In the genomic region with DNA sequence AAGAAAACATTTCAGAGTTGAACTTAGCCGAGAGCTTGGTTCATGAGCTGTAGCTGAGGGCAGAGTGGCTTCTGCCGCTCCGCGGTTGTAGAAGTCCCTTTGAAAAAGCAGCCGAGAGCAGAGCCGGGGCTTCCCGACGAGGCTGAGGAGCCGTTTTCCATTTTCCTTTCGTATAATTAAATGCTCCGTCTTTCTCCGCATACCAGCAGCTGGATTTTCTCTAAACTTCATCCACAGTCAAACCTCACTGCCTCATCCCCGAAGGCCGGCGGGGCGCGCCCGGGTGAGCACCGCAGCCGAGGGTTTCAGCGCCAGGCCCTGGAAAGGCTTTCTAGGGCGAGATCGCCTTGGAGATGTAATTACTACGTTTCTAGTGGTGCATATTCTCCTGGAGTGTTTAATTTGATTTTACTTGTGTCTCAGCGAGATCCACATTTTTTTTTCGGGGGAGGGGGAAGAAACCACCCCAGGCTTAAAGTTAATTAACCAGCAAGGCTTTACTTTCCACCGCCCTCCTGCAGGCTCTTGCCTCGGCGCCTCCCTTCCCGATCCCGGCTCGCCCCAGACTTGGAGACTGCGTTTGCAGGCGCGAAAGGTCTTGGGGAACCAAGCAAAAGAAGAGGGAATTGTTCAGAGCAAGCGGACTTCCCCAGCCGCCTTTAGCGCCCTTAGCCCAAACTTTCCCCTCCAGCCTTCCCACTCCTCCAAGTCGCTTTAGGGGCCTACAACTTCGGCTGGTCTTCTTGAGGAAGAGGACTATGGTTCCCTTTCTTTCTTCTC, we compare ENCODE assay signal across 19 cellular contexts. TPM values are rescaled to one million over a fixed set of nuclear protein-coding genes. Genes with fewer than 3 reads are reported as not detected.
DNase-seq lines count a peak whose midpoint lies in the region; ATAC-seq, FAIRE-seq and TF ChIP-seq lines count a peak whose summit lies in the region.
"Had no signal": no experiment of that assay in that cellular context is flagged by ENCODE, and none has a peak within 500 bp of the region (broad histone marks: within the 10 kb centered on the region; RNA-seq: fewer than 3 reads in every experiment).

No MANE protein-coding gene starts in this region.

- no peak overlapping the region for H3K9ac ChIP-seq in astrocyte (ENCODE audit: low read length)

- peaks cover 67% of the 10 kb centered on the region for H3K27me3 ChIP-seq in CD8-positive, alpha-beta memory T cell (ENCODE audit: insufficient read depth, low read length, poor library complexity, severe bottlenecking)
- peaks cover 100% of the 10 kb centered on the region for H3K27me3 ChIP-seq in H7 (ENCODE audit: control insufficient read depth, insufficient read depth, low read length)
- H3K27me3 ChIP-seq in astrocyte (ENCODE audit: insufficient read depth, low read length), result peaks cover 91% of the 10 kb centered on the region

- no peaks in the 10 kb centered on the region for H3K36me3 Mint-ChIP-seq in CD8-positive, alpha-beta memory T cell
- H3K36me3 Mint-ChIP-seq in astrocyte (ENCODE audit: low read depth, unreplicated experiment) (peaks cover 3% of the 10 kb centered on the region), nephron progenitor cell (ENCODE audit: low read depth) (no peaks in the 10 kb centered on the region)

- ATAC-seq in HG02759 (IDR thresholded peaks at IDR 0.05; ENCODE audit: unreplicated experiment) (no peak), HG03442 (IDR thresholded peaks at IDR 0.05; ENCODE audit: unreplicated experiment) (no peak)
- ATAC-seq: heart right ventricle had no signal

- DNase-seq in CD8-positive, alpha-beta memory T cell, result no peak
- DNase-seq in H7, result peak; percentile 56
- no peak for DNase-seq in astrocyte (ENCODE audit: low read depth)
- DNase-seq in nephron progenitor cell, result peak; percentile 37
- no peak for DNase-seq in cortex of kidney (lab: John Stamatoyannopoulos, UW)
- DNase-seq: activated CD4-positive, alpha-beta T cell treated with anti-CD3 and anti-CD28 coated beads, Interleukin-2, amount 50 U/mL, for 4 hours; dorsolateral prefrontal cortex; heart right ventricle; NCI-H526 treated with DMSO at 0.1 percent for 48 hours; OCI-M1; stimulated activated CD4-positive, alpha-beta T cell treated with anti-CD3 and anti-CD28 coated beads, Interleukin-4, amount 100 ng/mL, for 24 hours; tibial artery had no signal

- H3K36me3 ChIP-seq in CD8-positive, alpha-beta memory T cell (ENCODE audit: insufficient read depth, low read length), result no peaks in the 10 kb centered on the region
- H3K36me3 ChIP-seq in H7 (replicated peaks; ENCODE audit: control insufficient read depth, insufficient read depth, low read length), result no peaks in the 10 kb centered on the region
- no peaks in the 10 kb centered on the region for H3K36me3 ChIP-seq in astrocyte (ENCODE audit: insufficient read depth, low read length)
- H3K36me3 ChIP-seq: heart right ventricle, SJSA1, tibial artery had no signal

- peak overlapping the region in 2 of 8 donors; percentile 16 to 66 for H3K27ac Mint-ChIP-seq in CD8-positive, alpha-beta memory T cell
- no peak overlapping the region for H3K27ac Mint-ChIP-seq in astrocyte (ENCODE audit: unreplicated experiment)
- no peak overlapping the region for H3K27ac Mint-ChIP-seq in nephron progenitor cell

- CTCF ChIA-PET in CD8-positive, alpha-beta memory T cell (lab: Charles Lee), result no interaction called here

- H3K9me3 ChIP-seq in CD8-positive, alpha-beta memory T cell (ENCODE audit: low read length), result no peaks in the 10 kb centered on the region
- H3K9me3 ChIP-seq in astrocyte (ENCODE audit: insufficient read depth, low read depth, low read length), result no peaks in the 10 kb centered on the region
- H3K9me3 ChIP-seq: heart right ventricle, SJSA1, tibial artery had no signal

- no peak overlapping the region for H2AFZ ChIP-seq in astrocyte (ENCODE audit: low read depth, low read length)

- no peak for FAIRE-seq in astrocyte (lab: Jason Lieb, UNC)
- FAIRE-seq: keratinocyte had no signal

- no peak overlapping the region for H3K27ac ChIP-seq in CD8-positive, alpha-beta memory T cell (ENCODE audit: low read depth, low read length)
- H3K27ac ChIP-seq in astrocyte (ENCODE audit: low read depth, low read length), result no peak overlapping the region
- H3K27ac ChIP-seq: dorsolateral prefrontal cortex, heart right ventricle, SJSA1, tibial artery had no signal

- no peaks in the 10 kb centered on the region for H4K20me1 ChIP-seq in astrocyte (ENCODE audit: insufficient read depth, low read length)

- H3K9me3 Mint-ChIP-seq in CD8-positive, alpha-beta memory T cell, result no peaks in the 10 kb centered on the region
- H3K9me3 Mint-ChIP-seq in astrocyte (ENCODE audit: unreplicated experiment) (peaks cover 27% of the 10 kb centered on the region), nephron progenitor cell (peaks cover 9% of the 10 kb centered on the region)

- peak overlapping the region in 4 of 7 donors; percentile 12 to 44 (median 16) for H3K4me3 Mint-ChIP-seq in CD8-positive, alpha-beta memory T cell
- peak overlapping the region; percentile 58 for H3K4me3 Mint-ChIP-seq in astrocyte (ENCODE audit: unreplicated experiment)
- H3K4me3 Mint-ChIP-seq in nephron progenitor cell, result peak overlapping the region; percentile 64

- peaks cover 11 to 18% (median 12%) of the 10 kb centered on the region in 3 donors for H3K4me1 Mint-ChIP-seq in CD8-positive, alpha-beta memory T cell
- H3K4me1 Mint-ChIP-seq in astrocyte (ENCODE audit: low read depth, unreplicated experiment), result no peaks in the 10 kb centered on the region
- H3K4me1 Mint-ChIP-seq in nephron progenitor cell, result peaks cover 6% of the 10 kb centered on the region

- TF ChIP-seq CTCF in astrocyte (IDR thresholded peaks at IDR 0.05; ENCODE audit: insufficient read depth, low read depth, low read length) (no peak), nephron progenitor cell (IDR thresholded peaks at IDR 0.05) (no peak)

- H3K4me2 ChIP-seq in astrocyte (ENCODE audit: low read length), result peak overlapping the region; percentile 46

- H3K79me2 ChIP-seq in astrocyte (ENCODE audit: insufficient read depth, low read length), result no peaks in the 10 kb centered on the region

- POLR2A ChIA-PET in CD8-positive, alpha-beta memory T cell (lab: Charles Lee), result no interaction called here

- H3K4me1 ChIP-seq in CD8-positive, alpha-beta memory T cell (ENCODE audit: insufficient read depth, low read length), result peaks cover 10% of the 10 kb centered on the region
- peaks cover 2% of the 10 kb centered on the region for H3K4me1 ChIP-seq in astrocyte (ENCODE audit: insufficient read depth, low read length)

- peaks cover 80 to 86% of the 10 kb centered on the region in 2 donors for H3K27me3 Mint-ChIP-seq in CD8-positive, alpha-beta memory T cell
- H3K27me3 Mint-ChIP-seq in astrocyte (ENCODE audit: low read depth, unreplicated experiment) (peaks cover 92% of the 10 kb centered on the region), nephron progenitor cell (ENCODE audit: low read depth, poor library complexity) (peaks cover 100% of the 10 kb centered on the region)

- H3K4me3 ChIP-seq in CD8-positive, alpha-beta memory T cell (ENCODE audit: low read length), result no peak overlapping the region
- H3K4me3 ChIP-seq in H7 (ENCODE audit: insufficient read depth, low read depth, low read length) (no peak overlapping the region), astrocyte (ENCODE audit: insufficient read depth, low read depth, low read length) (no peak overlapping the region)
- H3K4me3 ChIP-seq: SJSA1, tibial artery had no signal

RNA-seq across cellular contexts. Expression of a gene that starts 2.9 kb away (rescaled TPM):
- total RNA-seq in CD8-positive, alpha-beta memory T cell, result not detected
- polyA plus RNA-seq in CD8-positive, alpha-beta memory T cell, result not detected
- total RNA-seq in H7 (2014; rRNA removed; shearing (Covaris generic)), result not detected in 2 replicates
- total RNA-seq in astrocyte, result not detected in 2 replicates
- total RNA-seq: dorsolateral prefrontal cortex, fibroblast of lung, heart right ventricle, mesenteric fat pad, omental fat pad had no signal
- polyA plus RNA-seq: fibroblast of lung, heart right ventricle had no signal

RNA-seq across cellular contexts. Expression of a gene that starts 19.0 kb away (rescaled TPM):
- not detected for total RNA-seq in CD8-positive, alpha-beta memory T cell
- polyA plus RNA-seq in CD8-positive, alpha-beta memory T cell, result not detected
- not detected in 2 replicates for total RNA-seq in H7 (2014; rRNA removed; shearing (Covaris generic))
- total RNA-seq in astrocyte, result not detected in 2 replicates
- total RNA-seq: dorsolateral prefrontal cortex, fibroblast of lung, heart right ventricle, mesenteric fat pad, omental fat pad had no signal
- polyA plus RNA-seq: fibroblast of lung, heart right ventricle had no signal

RNA-seq across cellular contexts. Expression of a gene that starts 37.2 kb away (rescaled TPM):
- total RNA-seq in CD8-positive, alpha-beta memory T cell, result not detected
- not detected for polyA plus RNA-seq in CD8-positive, alpha-beta memory T cell
- total RNA-seq in H7 (2014; rRNA removed; shearing (Covaris generic)), result not detected in 2 replicates
- total RNA-seq in astrocyte, result not detected in 2 replicates
- total RNA-seq: dorsolateral prefrontal cortex, fibroblast of lung, heart right ventricle, mesenteric fat pad, omental fat pad had no signal
- polyA plus RNA-seq: fibroblast of lung, heart right ventricle had no signal

RNA-seq across cellular contexts. Expression of a gene that starts 39.0 kb away (rescaled TPM):
- total RNA-seq in CD8-positive, alpha-beta memory T cell, result not detected
- polyA plus RNA-seq in CD8-positive, alpha-beta memory T cell, result not detected
- total RNA-seq in H7 (2014; rRNA removed; shearing (Covaris generic)), result not detected in 2 replicates
- not detected in 2 replicates for total RNA-seq in astrocyte
- total RNA-seq: dorsolateral prefrontal cortex, fibroblast of lung, heart right ventricle, mesenteric fat pad had no signal
- polyA plus RNA-seq: fibroblast of lung, heart right ventricle had no signal

RNA-seq across cellular contexts. Expression of a gene that starts 49.2 kb away (rescaled TPM):
- total RNA-seq in CD8-positive, alpha-beta memory T cell, result not detected
- not detected for polyA plus RNA-seq in CD8-positive, alpha-beta memory T cell
- total RNA-seq in H7 (2014; rRNA removed; shearing (Covaris generic)), result not detected in 2 replicates
- not detected in 2 replicates for total RNA-seq in astrocyte
- total RNA-seq: fibroblast of lung, heart right ventricle, omental fat pad had no signal
- polyA plus RNA-seq: heart right ventricle had no signal

Comparison
In these comparisons a context has a peak if more than half of its experiments do, and no peak if none do; other contexts are left out.
1. DNase-seq: peak in H7 (single experiment) and nephron progenitor cell (single experiment); none in CD8-positive, alpha-beta memory T cell (0 of 5), astrocyte (single experiment) and cortex of kidney (single experiment).
2. Peak in every context shown above with its lines, with median percentiles within 50 percentile points of each other: H3K4me3 Mint-ChIP-seq.